Comparison of ENCODE assay signal across 1 cellular context in the genomic region with DNA sequence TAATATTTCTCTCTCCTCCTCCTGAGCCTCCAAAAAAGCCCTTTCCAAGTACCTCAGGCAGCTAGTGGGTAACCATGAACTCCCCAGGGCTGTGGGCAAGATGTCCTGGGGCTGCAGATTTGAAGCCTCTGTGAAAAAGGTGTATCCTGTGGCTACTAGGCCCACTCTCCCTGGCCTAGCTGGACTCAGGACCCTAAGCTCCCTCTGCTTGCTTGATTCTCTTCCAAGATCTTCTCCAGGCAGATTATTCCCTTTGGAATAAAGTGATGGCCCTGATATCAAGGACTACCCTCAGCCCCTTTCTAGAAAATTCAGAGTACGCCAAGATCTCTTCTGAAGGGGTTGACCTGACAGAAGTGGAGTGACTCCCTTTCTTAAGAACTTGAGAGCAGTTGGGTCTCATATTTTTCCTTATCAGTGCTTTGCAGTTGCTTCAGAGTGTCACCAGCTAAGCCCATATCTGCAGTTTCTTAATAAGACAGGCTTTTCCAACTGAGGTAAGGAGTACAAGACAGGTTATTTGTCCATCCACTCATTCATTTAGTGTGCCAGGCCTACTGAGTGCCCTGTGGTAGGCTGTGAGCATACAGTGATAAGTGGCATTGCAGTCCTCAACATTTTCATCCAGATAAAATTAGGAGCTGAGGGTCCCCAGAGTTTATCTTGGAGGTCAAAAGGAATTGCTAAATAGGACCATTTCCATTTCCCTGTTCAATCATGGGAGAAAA.
TF ChIP-seq lines count a peak whose summit lies in the region.

No MANE protein-coding gene starts in this region.

TF ChIP-seq in K562, 482 proteins besides CTCF, POLR2A, EP300 and RAD21 (continued from another document and continues in another):
- TF ChIP-seq, protein P1, sequence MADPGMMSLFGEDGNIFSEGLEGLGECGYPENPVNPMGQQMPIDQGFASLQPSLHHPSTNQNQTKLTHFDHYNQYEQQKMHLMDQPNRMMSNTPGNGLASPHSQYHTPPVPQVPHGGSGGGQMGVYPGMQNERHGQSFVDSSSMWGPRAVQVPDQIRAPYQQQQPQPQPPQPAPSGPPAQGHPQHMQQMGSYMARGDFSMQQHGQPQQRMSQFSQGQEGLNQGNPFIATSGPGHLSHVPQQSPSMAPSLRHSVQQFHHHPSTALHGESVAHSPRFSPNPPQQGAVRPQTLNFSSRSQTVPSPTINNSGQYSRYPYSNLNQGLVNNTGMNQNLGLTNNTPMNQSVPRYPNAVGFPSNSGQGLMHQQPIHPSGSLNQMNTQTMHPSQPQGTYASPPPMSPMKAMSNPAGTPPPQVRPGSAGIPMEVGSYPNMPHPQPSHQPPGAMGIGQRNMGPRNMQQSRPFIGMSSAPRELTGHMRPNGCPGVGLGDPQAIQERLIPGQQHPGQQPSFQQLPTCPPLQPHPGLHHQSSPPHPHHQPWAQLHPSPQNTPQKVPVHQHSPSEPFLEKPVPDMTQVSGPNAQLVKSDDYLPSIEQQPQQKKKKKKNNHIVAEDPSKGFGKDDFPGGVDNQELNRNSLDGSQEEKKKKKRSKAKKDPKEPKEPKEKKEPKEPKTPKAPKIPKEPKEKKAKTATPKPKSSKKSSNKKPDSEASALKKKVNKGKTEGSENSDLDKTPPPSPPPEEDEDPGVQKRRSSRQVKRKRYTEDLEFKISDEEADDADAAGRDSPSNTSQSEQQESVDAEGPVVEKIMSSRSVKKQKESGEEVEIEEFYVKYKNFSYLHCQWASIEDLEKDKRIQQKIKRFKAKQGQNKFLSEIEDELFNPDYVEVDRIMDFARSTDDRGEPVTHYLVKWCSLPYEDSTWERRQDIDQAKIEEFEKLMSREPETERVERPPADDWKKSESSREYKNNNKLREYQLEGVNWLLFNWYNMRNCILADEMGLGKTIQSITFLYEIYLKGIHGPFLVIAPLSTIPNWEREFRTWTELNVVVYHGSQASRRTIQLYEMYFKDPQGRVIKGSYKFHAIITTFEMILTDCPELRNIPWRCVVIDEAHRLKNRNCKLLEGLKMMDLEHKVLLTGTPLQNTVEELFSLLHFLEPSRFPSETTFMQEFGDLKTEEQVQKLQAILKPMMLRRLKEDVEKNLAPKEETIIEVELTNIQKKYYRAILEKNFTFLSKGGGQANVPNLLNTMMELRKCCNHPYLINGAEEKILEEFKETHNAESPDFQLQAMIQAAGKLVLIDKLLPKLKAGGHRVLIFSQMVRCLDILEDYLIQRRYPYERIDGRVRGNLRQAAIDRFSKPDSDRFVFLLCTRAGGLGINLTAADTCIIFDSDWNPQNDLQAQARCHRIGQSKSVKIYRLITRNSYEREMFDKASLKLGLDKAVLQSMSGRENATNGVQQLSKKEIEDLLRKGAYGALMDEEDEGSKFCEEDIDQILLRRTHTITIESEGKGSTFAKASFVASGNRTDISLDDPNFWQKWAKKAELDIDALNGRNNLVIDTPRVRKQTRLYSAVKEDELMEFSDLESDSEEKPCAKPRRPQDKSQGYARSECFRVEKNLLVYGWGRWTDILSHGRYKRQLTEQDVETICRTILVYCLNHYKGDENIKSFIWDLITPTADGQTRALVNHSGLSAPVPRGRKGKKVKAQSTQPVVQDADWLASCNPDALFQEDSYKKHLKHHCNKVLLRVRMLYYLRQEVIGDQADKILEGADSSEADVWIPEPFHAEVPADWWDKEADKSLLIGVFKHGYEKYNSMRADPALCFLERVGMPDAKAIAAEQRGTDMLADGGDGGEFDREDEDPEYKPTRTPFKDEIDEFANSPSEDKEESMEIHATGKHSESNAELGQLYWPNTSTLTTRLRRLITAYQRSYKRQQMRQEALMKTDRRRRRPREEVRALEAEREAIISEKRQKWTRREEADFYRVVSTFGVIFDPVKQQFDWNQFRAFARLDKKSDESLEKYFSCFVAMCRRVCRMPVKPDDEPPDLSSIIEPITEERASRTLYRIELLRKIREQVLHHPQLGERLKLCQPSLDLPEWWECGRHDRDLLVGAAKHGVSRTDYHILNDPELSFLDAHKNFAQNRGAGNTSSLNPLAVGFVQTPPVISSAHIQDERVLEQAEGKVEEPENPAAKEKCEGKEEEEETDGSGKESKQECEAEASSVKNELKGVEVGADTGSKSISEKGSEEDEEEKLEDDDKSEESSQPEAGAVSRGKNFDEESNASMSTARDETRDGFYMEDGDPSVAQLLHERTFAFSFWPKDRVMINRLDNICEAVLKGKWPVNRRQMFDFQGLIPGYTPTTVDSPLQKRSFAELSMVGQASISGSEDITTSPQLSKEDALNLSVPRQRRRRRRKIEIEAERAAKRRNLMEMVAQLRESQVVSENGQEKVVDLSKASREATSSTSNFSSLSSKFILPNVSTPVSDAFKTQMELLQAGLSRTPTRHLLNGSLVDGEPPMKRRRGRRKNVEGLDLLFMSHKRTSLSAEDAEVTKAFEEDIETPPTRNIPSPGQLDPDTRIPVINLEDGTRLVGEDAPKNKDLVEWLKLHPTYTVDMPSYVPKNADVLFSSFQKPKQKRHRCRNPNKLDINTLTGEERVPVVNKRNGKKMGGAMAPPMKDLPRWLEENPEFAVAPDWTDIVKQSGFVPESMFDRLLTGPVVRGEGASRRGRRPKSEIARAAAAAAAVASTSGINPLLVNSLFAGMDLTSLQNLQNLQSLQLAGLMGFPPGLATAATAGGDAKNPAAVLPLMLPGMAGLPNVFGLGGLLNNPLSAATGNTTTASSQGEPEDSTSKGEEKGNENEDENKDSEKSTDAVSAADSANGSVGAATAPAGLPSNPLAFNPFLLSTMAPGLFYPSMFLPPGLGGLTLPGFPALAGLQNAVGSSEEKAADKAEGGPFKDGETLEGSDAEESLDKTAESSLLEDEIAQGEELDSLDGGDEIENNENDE (IDR thresholded peaks at IDR 0.05; ENCODE audit: low read depth, low read length) = no peak
- no peak for TF ChIP-seq HNRNPLL (IDR thresholded peaks at IDR 0.05; ENCODE audit: low read depth, low read length, poor library complexity, severe bottlenecking)
- no peak for TF ChIP-seq MYC (IDR thresholded peaks at IDR 0.05; ENCODE audit: low read depth, low read length)
- no peak for TF ChIP-seq MYC (CRISPR knock-in tag; IDR thresholded peaks at IDR 0.05; ENCODE audit: borderline replicate concordance, low read depth)
- TF ChIP-seq PURB (CRISPR knock-in tag; IDR thresholded peaks at IDR 0.05; ENCODE audit: low read depth) = no peak
- TF ChIP-seq, protein P2, sequence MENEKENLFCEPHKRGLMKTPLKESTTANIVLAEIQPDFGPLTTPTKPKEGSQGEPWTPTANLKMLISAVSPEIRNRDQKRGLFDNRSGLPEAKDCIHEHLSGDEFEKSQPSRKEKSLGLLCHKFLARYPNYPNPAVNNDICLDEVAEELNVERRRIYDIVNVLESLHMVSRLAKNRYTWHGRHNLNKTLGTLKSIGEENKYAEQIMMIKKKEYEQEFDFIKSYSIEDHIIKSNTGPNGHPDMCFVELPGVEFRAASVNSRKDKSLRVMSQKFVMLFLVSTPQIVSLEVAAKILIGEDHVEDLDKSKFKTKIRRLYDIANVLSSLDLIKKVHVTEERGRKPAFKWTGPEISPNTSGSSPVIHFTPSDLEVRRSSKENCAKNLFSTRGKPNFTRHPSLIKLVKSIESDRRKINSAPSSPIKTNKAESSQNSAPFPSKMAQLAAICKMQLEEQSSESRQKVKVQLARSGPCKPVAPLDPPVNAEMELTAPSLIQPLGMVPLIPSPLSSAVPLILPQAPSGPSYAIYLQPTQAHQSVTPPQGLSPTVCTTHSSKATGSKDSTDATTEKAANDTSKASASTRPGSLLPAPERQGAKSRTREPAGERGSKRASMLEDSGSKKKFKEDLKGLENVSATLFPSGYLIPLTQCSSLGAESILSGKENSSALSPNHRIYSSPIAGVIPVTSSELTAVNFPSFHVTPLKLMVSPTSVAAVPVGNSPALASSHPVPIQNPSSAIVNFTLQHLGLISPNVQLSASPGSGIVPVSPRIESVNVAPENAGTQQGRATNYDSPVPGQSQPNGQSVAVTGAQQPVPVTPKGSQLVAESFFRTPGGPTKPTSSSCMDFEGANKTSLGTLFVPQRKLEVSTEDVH (IDR thresholded peaks at IDR 0.05; ENCODE audit: low read depth, partially characterized antibody) = no peak
- TF ChIP-seq, protein P3, sequence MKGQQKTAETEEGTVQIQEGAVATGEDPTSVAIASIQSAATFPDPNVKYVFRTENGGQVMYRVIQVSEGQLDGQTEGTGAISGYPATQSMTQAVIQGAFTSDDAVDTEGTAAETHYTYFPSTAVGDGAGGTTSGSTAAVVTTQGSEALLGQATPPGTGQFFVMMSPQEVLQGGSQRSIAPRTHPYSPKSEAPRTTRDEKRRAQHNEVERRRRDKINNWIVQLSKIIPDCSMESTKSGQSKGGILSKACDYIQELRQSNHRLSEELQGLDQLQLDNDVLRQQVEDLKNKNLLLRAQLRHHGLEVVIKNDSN (CRISPR knock-in tag; IDR thresholded peaks at IDR 0.05) = no peak
- TF ChIP-seq, protein P4, sequence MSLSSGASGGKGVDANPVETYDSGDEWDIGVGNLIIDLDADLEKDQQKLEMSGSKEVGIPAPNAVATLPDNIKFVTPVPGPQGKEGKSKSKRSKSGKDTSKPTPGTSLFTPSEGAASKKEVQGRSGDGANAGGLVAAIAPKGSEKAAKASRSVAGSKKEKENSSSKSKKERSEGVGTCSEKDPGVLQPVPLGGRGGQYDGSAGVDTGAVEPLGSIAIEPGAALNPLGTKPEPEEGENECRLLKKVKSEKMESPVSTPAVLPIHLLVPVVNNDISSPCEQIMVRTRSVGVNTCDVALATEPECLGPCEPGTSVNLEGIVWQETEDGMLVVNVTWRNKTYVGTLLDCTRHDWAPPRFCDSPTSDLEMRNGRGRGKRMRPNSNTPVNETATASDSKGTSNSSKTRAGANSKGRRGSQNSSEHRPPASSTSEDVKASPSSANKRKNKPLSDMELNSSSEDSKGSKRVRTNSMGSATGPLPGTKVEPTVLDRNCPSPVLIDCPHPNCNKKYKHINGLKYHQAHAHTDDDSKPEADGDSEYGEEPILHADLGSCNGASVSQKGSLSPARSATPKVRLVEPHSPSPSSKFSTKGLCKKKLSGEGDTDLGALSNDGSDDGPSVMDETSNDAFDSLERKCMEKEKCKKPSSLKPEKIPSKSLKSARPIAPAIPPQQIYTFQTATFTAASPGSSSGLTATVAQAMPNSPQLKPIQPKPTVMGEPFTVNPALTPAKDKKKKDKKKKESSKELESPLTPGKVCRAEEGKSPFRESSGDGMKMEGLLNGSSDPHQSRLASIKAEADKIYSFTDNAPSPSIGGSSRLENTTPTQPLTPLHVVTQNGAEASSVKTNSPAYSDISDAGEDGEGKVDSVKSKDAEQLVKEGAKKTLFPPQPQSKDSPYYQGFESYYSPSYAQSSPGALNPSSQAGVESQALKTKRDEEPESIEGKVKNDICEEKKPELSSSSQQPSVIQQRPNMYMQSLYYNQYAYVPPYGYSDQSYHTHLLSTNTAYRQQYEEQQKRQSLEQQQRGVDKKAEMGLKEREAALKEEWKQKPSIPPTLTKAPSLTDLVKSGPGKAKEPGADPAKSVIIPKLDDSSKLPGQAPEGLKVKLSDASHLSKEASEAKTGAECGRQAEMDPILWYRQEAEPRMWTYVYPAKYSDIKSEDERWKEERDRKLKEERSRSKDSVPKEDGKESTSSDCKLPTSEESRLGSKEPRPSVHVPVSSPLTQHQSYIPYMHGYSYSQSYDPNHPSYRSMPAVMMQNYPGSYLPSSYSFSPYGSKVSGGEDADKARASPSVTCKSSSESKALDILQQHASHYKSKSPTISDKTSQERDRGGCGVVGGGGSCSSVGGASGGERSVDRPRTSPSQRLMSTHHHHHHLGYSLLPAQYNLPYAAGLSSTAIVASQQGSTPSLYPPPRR (CRISPR knock-in tag; IDR thresholded peaks at IDR 0.05; ENCODE audit: borderline replicate concordance) = no peak
- TF ChIP-seq, protein P5, sequence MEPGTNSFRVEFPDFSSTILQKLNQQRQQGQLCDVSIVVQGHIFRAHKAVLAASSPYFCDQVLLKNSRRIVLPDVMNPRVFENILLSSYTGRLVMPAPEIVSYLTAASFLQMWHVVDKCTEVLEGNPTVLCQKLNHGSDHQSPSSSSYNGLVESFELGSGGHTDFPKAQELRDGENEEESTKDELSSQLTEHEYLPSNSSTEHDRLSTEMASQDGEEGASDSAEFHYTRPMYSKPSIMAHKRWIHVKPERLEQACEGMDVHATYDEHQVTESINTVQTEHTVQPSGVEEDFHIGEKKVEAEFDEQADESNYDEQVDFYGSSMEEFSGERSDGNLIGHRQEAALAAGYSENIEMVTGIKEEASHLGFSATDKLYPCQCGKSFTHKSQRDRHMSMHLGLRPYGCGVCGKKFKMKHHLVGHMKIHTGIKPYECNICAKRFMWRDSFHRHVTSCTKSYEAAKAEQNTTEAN (CRISPR knock-in tag; IDR thresholded peaks at IDR 0.05) = no peak
